In genomic region chr16:50282010-50282538, GRCh38 we compare ENCODE assay signal across 8 cellular contexts. TPM values are rescaled to one million over a fixed set of nuclear protein-coding genes. Genes with fewer than 3 reads are reported as not detected.
A peak's percentile ranks its signal among the peaks of the same experiment; 100 is the strongest.
DNase-seq lines count a peak whose midpoint lies in the region; ATAC-seq and TF ChIP-seq lines count a peak whose summit lies in the region.

No MANE protein-coding gene starts in this region.

- DNase-seq in CD8-positive, alpha-beta memory T cell: peak; percentile 45 to 80 (median 59)
- DNase-seq in activated T-cell treated with anti-CD3 and anti-CD28 coated beads, Interleukin-2, amount 50 U/mL, for 24 hours: peak; percentile 62
- DNase-seq in heart left ventricle: peak; percentile 71 to 90 (median 83)
- DNase-seq in stimulated activated CD8-positive, alpha-beta memory T cell treated with anti-CD3 and anti-CD28 coated beads, Interleukin-15, amount 100 ng/mL, for 4 hours (ENCODE audit: low read depth in 2 of 2): peak; percentile 30 to 40
- DNase-seq in NCI-H1105 (lab: John Stamatoyannopoulos, UW): no peak
- no peak for DNase-seq in NCI-H446 (lab: John Stamatoyannopoulos, UW)

- H3K27me3 Mint-ChIP-seq in CD8-positive, alpha-beta memory T cell: no peaks in the 10 kb centered on the region
- no peaks in the 10 kb centered on the region for H3K27me3 Mint-ChIP-seq in activated T-cell treated with anti-CD3 and anti-CD28 coated beads, Interleukin-2, amount 50 U/mL, for 24 hours

- H3K4me1 Mint-ChIP-seq in CD8-positive, alpha-beta memory T cell: peaks cover 87 to 96% (median 92%) of the 10 kb centered on the region in 3 donors
- peaks cover 92% of the 10 kb centered on the region for H3K4me1 Mint-ChIP-seq in activated T-cell treated with anti-CD3 and anti-CD28 coated beads, Interleukin-2, amount 50 U/mL, for 24 hours (ENCODE audit: low read depth)

- H3K27ac ChIP-seq in CD8-positive, alpha-beta memory T cell (ENCODE audit: low read depth, low read length): peak overlapping the region; percentile 57
- peak overlapping the region; percentile 68 for H3K27ac ChIP-seq in KMS-11
- H3K27ac ChIP-seq in heart left ventricle: peak overlapping the region in 6 of 12 donors; percentile 20 to 95 (median 30)

- peak overlapping the region; percentile 37; the same call in 1 of the 2 replicates for H3K9ac ChIP-seq in KMS-11

- no peaks in the 10 kb centered on the region for H3K27me3 ChIP-seq in CD8-positive, alpha-beta memory T cell (ENCODE audit: insufficient read depth, low read length, poor library complexity, severe bottlenecking)
- H3K27me3 ChIP-seq in KMS-11 (ENCODE audit: insufficient read depth, low read depth) (no peaks in the 10 kb centered on the region), heart left ventricle (no peaks in the 10 kb centered on the region)

- intact Hi-C loops in heart left ventricle (cut with DNase I): no loop called here

- peak overlapping the region; percentile 70 for H3K4me2 ChIP-seq in KMS-11

- no peaks in the 10 kb centered on the region for H3K9me3 Mint-ChIP-seq in CD8-positive, alpha-beta memory T cell
- peaks cover 2% of the 10 kb centered on the region for H3K9me3 Mint-ChIP-seq in activated T-cell treated with anti-CD3 and anti-CD28 coated beads, Interleukin-2, amount 50 U/mL, for 24 hours

- H3K4me1 ChIP-seq in CD8-positive, alpha-beta memory T cell (ENCODE audit: insufficient read depth, low read length): peaks cover 90% of the 10 kb centered on the region
- peaks cover 43% of the 10 kb centered on the region for H3K4me1 ChIP-seq in KMS-11 (ENCODE audit: low read depth, poor library complexity, severe bottlenecking)
- H3K4me1 ChIP-seq in heart left ventricle: peaks cover 0 to 82% (median 9%) of the 10 kb centered on the region in 12 donors

- POLR2A ChIA-PET in CD8-positive, alpha-beta memory T cell (lab: Charles Lee): interaction anchor here (0.6 to 1.2 kb wide), 3 partner anchors 9 to 64 kb away, joined by 3 to 6 read pairs (median 3); no protein-coding TSS in a partner anchor

- ATAC-seq in GM21515 (IDR thresholded peaks at IDR 0.05; ENCODE audit: unreplicated experiment) (peak; percentile 91), heart left ventricle (peak; percentile 53 to 83 (median 76))

- TF ChIP-seq POLR2A in heart left ventricle (IDR thresholded peaks at IDR 0.05): no peak

- TF ChIP-seq CTCF in KMS-11 (conservative IDR thresholded peaks at IDR 0.05; ENCODE audit: low read depth, low read length) (no peak), heart left ventricle (IDR thresholded peaks at IDR 0.05) (no peak)

- H3K27ac Mint-ChIP-seq in CD8-positive, alpha-beta memory T cell: peak overlapping the region; percentile 84 to 99 (median 93)
- H3K27ac Mint-ChIP-seq in activated T-cell treated with anti-CD3 and anti-CD28 coated beads, Interleukin-2, amount 50 U/mL, for 24 hours: peak overlapping the region; percentile 69

- H3K79me2 ChIP-seq in KMS-11 (ENCODE audit: insufficient read depth, low read depth): peaks cover 27% of the 10 kb centered on the region; the same call in 1 of the 2 replicates

- H3K4me3 ChIP-seq in CD8-positive, alpha-beta memory T cell (ENCODE audit: low read length): peak overlapping the region; percentile 53
- H3K4me3 ChIP-seq in KMS-11 (IDR thresholded peaks at IDR 0.05; ENCODE audit: insufficient read depth, low read depth, low read length): no peak overlapping the region
- H3K4me3 ChIP-seq in heart left ventricle: peak overlapping the region in 4 of 12 donors; percentile 15 to 47 (median 21)

- no peaks in the 10 kb centered on the region for H4K20me1 ChIP-seq in KMS-11 (ENCODE audit: insufficient read depth)

- peak overlapping the region; percentile 71 to 85 (median 82) for H3K4me3 Mint-ChIP-seq in CD8-positive, alpha-beta memory T cell
- peak overlapping the region; percentile 54 for H3K4me3 Mint-ChIP-seq in activated T-cell treated with anti-CD3 and anti-CD28 coated beads, Interleukin-2, amount 50 U/mL, for 24 hours

- no peaks in the 10 kb centered on the region for H3K9me3 ChIP-seq in CD8-positive, alpha-beta memory T cell (ENCODE audit: low read length)
- H3K9me3 ChIP-seq in heart left ventricle: peaks cover 0 to 14% (median 0%) of the 10 kb centered on the region in 12 donors

- peaks cover 6% of the 10 kb centered on the region for H3K36me3 ChIP-seq in CD8-positive, alpha-beta memory T cell (ENCODE audit: insufficient read depth, low read length)
- H3K36me3 ChIP-seq in KMS-11 (ENCODE audit: insufficient read depth) (no peaks in the 10 kb centered on the region), heart left ventricle (peaks cover 0 to 7% (median 0%) of the 10 kb centered on the region in 9 donors)

- peaks cover 5 to 20% (median 5%) of the 10 kb centered on the region in 3 donors for H3K36me3 Mint-ChIP-seq in CD8-positive, alpha-beta memory T cell
- H3K36me3 Mint-ChIP-seq in activated T-cell treated with anti-CD3 and anti-CD28 coated beads, Interleukin-2, amount 50 U/mL, for 24 hours (ENCODE audit: low read depth): peaks cover 71% of the 10 kb centered on the region

- CTCF ChIA-PET in CD8-positive, alpha-beta memory T cell (lab: Charles Lee): interaction anchor here (0.7 to 8.2 kb wide), 11 partner anchors 9 to 383 kb away, joined by 3 to 48 read pairs (median 4); partner anchors contain the start of gene CNEP1R1

- WGBS in heart left ventricle, 4 donors: 50 to 56% (median 51%) methylated on average over 4 to 7 of the region's 7 CpGs

- peak overlapping the region; percentile 47; the same call in 1 of the 2 replicates for H2AFZ ChIP-seq in KMS-11 (ENCODE audit: low read depth)

RNA-seq across cellular contexts. Expression of gene ADCY7, which starts 15.7 kb away (rescaled TPM):
- 10 to 100 TPM; 76.6 to 83.4 TPM for total RNA-seq in CD8-positive, alpha-beta memory T cell
- 88.1 TPM for polyA plus RNA-seq in CD8-positive, alpha-beta memory T cell
- total RNA-seq in heart left ventricle: 10 to 100 TPM in 3 of 9 donors, 1 to 10 TPM in 6; 3.2 to 46.7 (median 9.0) TPM
- polyA plus RNA-seq in heart left ventricle: 1 to 10 TPM; 3.8 to 5.3 TPM

Comparison
In these comparisons a context has a peak if more than half of its experiments do, and no peak if none do; other contexts are left out.
1. DNase-seq: peak in CD8-positive, alpha-beta memory T cell (5 of 5), activated T-cell treated with anti-CD3 and anti-CD28 coated beads, Interleukin-2, amount 50 U/mL, for 24 hours (single experiment), heart left ventricle (5 of 5) and stimulated activated CD8-positive, alpha-beta memory T cell treated with anti-CD3 and anti-CD28 coated beads, Interleukin-15, amount 100 ng/mL, for 4 hours (2 of 2); none in NCI-H1105 (single experiment) and NCI-H446 (0 of 2).